1 cellular context compared by ENCODE assay signal in genomic region chr14:104499784-104500496, GRCh38.
TF ChIP-seq lines count a peak whose summit lies in the region.

No MANE protein-coding gene starts in this region.

TF ChIP-seq in H1, 55 proteins besides CTCF, POLR2A, EP300 and RAD21 (continued from another document):
- TF ChIP-seq MAX (IDR thresholded peaks at IDR 0.05), result no peak
- no peak for TF ChIP-seq RBBP5 (IDR thresholded peaks at IDR 0.05; ENCODE audit: borderline replicate concordance, low read depth, low read length)
- TF ChIP-seq BACH1 (IDR thresholded peaks at IDR 0.05; ENCODE audit: low read length), result no peak
- no peak for TF ChIP-seq TAF7 (optimal IDR thresholded peaks at IDR 0.05; ENCODE audit: borderline replicate concordance, low read depth, low read length)
- no peak for TF ChIP-seq RXRA (IDR thresholded peaks at IDR 0.05; ENCODE audit: insufficient read depth, low read depth, low read length)
- TF ChIP-seq, protein P1, sequence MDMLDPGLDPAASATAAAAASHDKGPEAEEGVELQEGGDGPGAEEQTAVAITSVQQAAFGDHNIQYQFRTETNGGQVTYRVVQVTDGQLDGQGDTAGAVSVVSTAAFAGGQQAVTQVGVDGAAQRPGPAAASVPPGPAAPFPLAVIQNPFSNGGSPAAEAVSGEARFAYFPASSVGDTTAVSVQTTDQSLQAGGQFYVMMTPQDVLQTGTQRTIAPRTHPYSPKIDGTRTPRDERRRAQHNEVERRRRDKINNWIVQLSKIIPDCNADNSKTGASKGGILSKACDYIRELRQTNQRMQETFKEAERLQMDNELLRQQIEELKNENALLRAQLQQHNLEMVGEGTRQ (IDR thresholded peaks at IDR 0.05; ENCODE audit: low read length), result no peak
- TF ChIP-seq CHD7 (IDR thresholded peaks at IDR 0.05; ENCODE audit: insufficient replicate concordance, low read length), result no peak
- TF ChIP-seq EZH2 (IDR thresholded peaks at IDR 0.05; ENCODE audit: low read depth, low read length, severe bottlenecking), result no peak
- TF ChIP-seq SUZ12 (IDR thresholded peaks at IDR 0.05; ENCODE audit: low read length), result no peak
